In the genomic region with DNA sequence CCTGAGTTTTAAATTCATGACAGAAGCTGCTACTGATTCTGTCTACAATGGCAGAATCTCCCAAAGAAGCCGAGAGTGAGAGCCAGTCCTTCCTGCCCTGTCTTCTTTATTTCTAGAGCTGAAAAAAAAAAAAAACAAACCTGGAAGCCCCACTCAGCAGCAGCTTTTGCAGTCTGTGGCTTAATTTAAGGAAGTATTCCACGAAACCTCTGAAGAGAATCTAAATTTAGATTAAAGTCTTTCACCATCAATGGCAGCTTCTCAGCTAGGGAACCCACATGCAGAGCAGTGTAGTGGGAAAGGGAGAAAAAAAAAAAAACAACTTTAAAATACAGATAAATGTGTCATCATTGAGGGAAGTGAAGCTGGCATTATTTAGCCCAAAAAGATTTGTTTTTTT, we compare ENCODE assay signal across 14 cellular contexts. TPM values are rescaled to one million over a fixed set of nuclear protein-coding genes. Genes with fewer than 3 reads are reported as not detected.
DNase-seq lines count a peak whose midpoint lies in the region; ATAC-seq and TF ChIP-seq lines count a peak whose summit lies in the region.
"Had no signal": no experiment of that assay in that cellular context is flagged by ENCODE, and none has a peak within 500 bp of the region (broad histone marks: within the 10 kb centered on the region; RNA-seq: fewer than 3 reads in every experiment).

No MANE protein-coding gene starts in this region.

- no peak for ATAC-seq in activated T-cell treated with anti-CD3 and anti-CD28 coated beads, Interleukin-2, amount 50 U/mL, for 72 hours (replicated peaks in 1 of 2)
- ATAC-seq in activated T-helper 17 cell treated with anti-CD3 and anti-CD28 coated beads, Interleukin-2, amount 50 U/mL, for 72 hours (replicated peaks) = no peak
- ATAC-seq in HG03045 (IDR thresholded peaks at IDR 0.05; ENCODE audit: unreplicated experiment) = no peak
- ATAC-seq: left lobe of liver, right lobe of liver had no signal

- TF ChIP-seq POLR2A in vagina (IDR thresholded peaks at IDR 0.05) = no peak

- DNase-seq in activated T-cell treated with anti-CD3 and anti-CD28 coated beads, Interleukin-2, amount 50 U/mL, for 24 hours = no peak
- DNase-seq in activated T-cell treated with anti-CD3 and anti-CD28 coated beads, Interleukin-2, amount 50 U/mL, for 72 hours = no peak
- peak; percentile 60 for DNase-seq in choroid plexus epithelial cell (ENCODE audit: low read depth)
- no peak for DNase-seq in vagina (ENCODE audit: extremely low spot score in 2 of 2)
- DNase-seq in T-helper 9 cell = no peak
- DNase-seq: amniotic stem cell, GOT3, right lobe of liver had no signal

- H3K4me3 Mint-ChIP-seq in activated T-cell treated with anti-CD3 and anti-CD28 coated beads, Interleukin-2, amount 50 U/mL, for 24 hours = no peak overlapping the region
- H3K4me3 Mint-ChIP-seq in activated T-cell treated with anti-CD3 and anti-CD28 coated beads, Interleukin-2, amount 50 U/mL, for 72 hours = no peak overlapping the region
- H3K4me3 Mint-ChIP-seq in activated T-helper 17 cell treated with anti-CD3 and anti-CD28 coated beads, Interleukin-2, amount 50 U/mL, for 72 hours = no peak overlapping the region
- H3K4me3 Mint-ChIP-seq: T-helper 1 cell treated with Interleukin-12 subunit alpha and Interleukin-12 subunit beta and Interleukin-4 antibody, amounts not matched to agents 30 μg/mL and 1 μg/mL, for 36 hours had no signal

- H3K4me1 Mint-ChIP-seq in activated T-cell treated with anti-CD3 and anti-CD28 coated beads, Interleukin-2, amount 50 U/mL, for 24 hours (ENCODE audit: low read depth) = peaks cover 59% of the 10 kb centered on the region
- peaks cover 35% of the 10 kb centered on the region for H3K4me1 Mint-ChIP-seq in activated T-cell treated with anti-CD3 and anti-CD28 coated beads, Interleukin-2, amount 50 U/mL, for 72 hours (ENCODE audit: low read depth)
- peaks cover 21% of the 10 kb centered on the region for H3K4me1 Mint-ChIP-seq in activated T-helper 17 cell treated with anti-CD3 and anti-CD28 coated beads, Interleukin-2, amount 50 U/mL, for 72 hours

- intact Hi-C loops in vagina (cut with DNase I) = no loop called here

- H3K36me3 Mint-ChIP-seq in activated T-cell treated with anti-CD3 and anti-CD28 coated beads, Interleukin-2, amount 50 U/mL, for 24 hours (ENCODE audit: low read depth) = peaks cover 38% of the 10 kb centered on the region
- H3K36me3 Mint-ChIP-seq in activated T-cell treated with anti-CD3 and anti-CD28 coated beads, Interleukin-2, amount 50 U/mL, for 72 hours (ENCODE audit: insufficient read depth in 2 of 2) = peaks cover 7 to 9% of the 10 kb centered on the region in 2 donors
- peaks cover 41% of the 10 kb centered on the region for H3K36me3 Mint-ChIP-seq in activated T-helper 17 cell treated with anti-CD3 and anti-CD28 coated beads, Interleukin-2, amount 50 U/mL, for 72 hours (ENCODE audit: low read depth)

- H3K9me3 Mint-ChIP-seq in activated T-cell treated with anti-CD3 and anti-CD28 coated beads, Interleukin-2, amount 50 U/mL, for 24 hours = peaks cover 12% of the 10 kb centered on the region
- peaks cover 7 to 10% of the 10 kb centered on the region in 2 donors for H3K9me3 Mint-ChIP-seq in activated T-cell treated with anti-CD3 and anti-CD28 coated beads, Interleukin-2, amount 50 U/mL, for 72 hours
- no peaks in the 10 kb centered on the region for H3K9me3 Mint-ChIP-seq in activated T-helper 17 cell treated with anti-CD3 and anti-CD28 coated beads, Interleukin-2, amount 50 U/mL, for 72 hours

- H3K27me3 ChIP-seq in muscle layer of duodenum (ENCODE audit: low read depth, low read length) (no peaks in the 10 kb centered on the region), vagina (no peaks in the 10 kb centered on the region)
- H3K27me3 ChIP-seq: right lobe of liver had no signal

- TF ChIP-seq CTCF in choroid plexus epithelial cell (conservative IDR thresholded peaks at IDR 0.05; ENCODE audit: low read depth, low read length) (no peak), vagina (IDR thresholded peaks at IDR 0.05) (no peak)

- H3K27me3 Mint-ChIP-seq in activated T-cell treated with anti-CD3 and anti-CD28 coated beads, Interleukin-2, amount 50 U/mL, for 24 hours = no peaks in the 10 kb centered on the region
- no peaks in the 10 kb centered on the region for H3K27me3 Mint-ChIP-seq in activated T-cell treated with anti-CD3 and anti-CD28 coated beads, Interleukin-2, amount 50 U/mL, for 72 hours (ENCODE audit: low read depth)
- H3K27me3 Mint-ChIP-seq in activated T-helper 17 cell treated with anti-CD3 and anti-CD28 coated beads, Interleukin-2, amount 50 U/mL, for 72 hours = no peaks in the 10 kb centered on the region

- H3K27ac ChIP-seq in muscle layer of duodenum (ENCODE audit: low read length) = peak overlapping the region; percentile 58
- H3K27ac ChIP-seq in vagina = peak overlapping the region; percentile 43
- H3K27ac ChIP-seq: 22Rv1, right lobe of liver had no signal

- peaks cover 26 to 50% of the 10 kb centered on the region in 2 donors for H3K4me1 ChIP-seq in muscle layer of duodenum (ENCODE audit: control insufficient read depth in 1 of 2, insufficient read depth in 2 of 2, low read length in 2 of 2)
- peaks cover 57% of the 10 kb centered on the region for H3K4me1 ChIP-seq in vagina

- peak overlapping the region; percentile 15 for H3K27ac Mint-ChIP-seq in activated T-cell treated with anti-CD3 and anti-CD28 coated beads, Interleukin-2, amount 50 U/mL, for 24 hours
- no peak overlapping the region for H3K27ac Mint-ChIP-seq in activated T-cell treated with anti-CD3 and anti-CD28 coated beads, Interleukin-2, amount 50 U/mL, for 72 hours
- H3K27ac Mint-ChIP-seq in activated T-helper 17 cell treated with anti-CD3 and anti-CD28 coated beads, Interleukin-2, amount 50 U/mL, for 72 hours = no peak overlapping the region
- H3K27ac Mint-ChIP-seq: T-helper 1 cell treated with Interleukin-12 subunit alpha and Interleukin-12 subunit beta and Interleukin-4 antibody, amounts not matched to agents 30 μg/mL and 1 μg/mL, for 36 hours had no signal

- H3K36me3 ChIP-seq in muscle layer of duodenum (ENCODE audit: control insufficient read depth in 1 of 2, insufficient read depth in 2 of 2, low read length in 2 of 2) (no peaks in the 10 kb centered on the region), vagina (no peaks in the 10 kb centered on the region)
- H3K36me3 ChIP-seq: right lobe of liver had no signal

- H3K4me3 ChIP-seq in choroid plexus epithelial cell (ENCODE audit: low read depth, low read length) (no peak overlapping the region), muscle layer of duodenum (ENCODE audit: low read depth in 1 of 2, low read length in 2 of 2) (no peak overlapping the region), vagina (no peak overlapping the region)
- H3K4me3 ChIP-seq: right lobe of liver had no signal

- H3K9me3 ChIP-seq in muscle layer of duodenum (ENCODE audit: control insufficient read depth in 1 of 2, low read length in 2 of 2) (no peaks in the 10 kb centered on the region), vagina (no peaks in the 10 kb centered on the region)
- H3K9me3 ChIP-seq: right lobe of liver had no signal

RNA-seq across cellular contexts. Expression of a gene that starts 23.4 kb away (rescaled TPM):
- 10 to 100 TPM; 15.9 to 18.8 TPM for total RNA-seq in activated T-cell treated with anti-CD3 and anti-CD28 coated beads, Interleukin-2, amount 50 U/mL, for 72 hours
- total RNA-seq in vagina = 30.0 TPM
- 10 to 100 TPM; 23.0 to 26.0 TPM for total RNA-seq in activated T-helper 17 cell treated with anti-CD3 and anti-CD28 coated beads, Interleukin-2, amount 50 U/mL, for 72 hours
